20 cellular contexts compared by ENCODE assay signal in the genomic region with DNA sequence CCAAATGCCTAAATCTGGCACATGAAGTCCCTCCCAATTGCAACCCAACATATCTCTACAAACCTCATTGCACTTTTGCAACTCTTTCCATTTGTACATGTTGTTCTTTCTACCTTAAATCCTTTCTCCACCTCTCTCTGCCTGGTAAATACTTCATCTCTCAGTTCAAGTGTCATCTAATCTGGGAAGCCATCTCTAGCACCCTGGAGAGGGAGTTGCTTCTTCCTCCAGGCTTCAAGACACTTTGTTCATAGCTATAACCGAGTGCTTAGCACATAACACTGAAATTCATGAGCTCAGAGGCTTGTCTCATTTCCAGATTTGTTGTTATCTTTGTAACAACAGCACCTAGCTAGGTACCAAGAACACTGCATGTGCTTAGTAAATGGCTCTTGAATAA.
DNase-seq lines count a peak whose midpoint lies in the region; ATAC-seq and TF ChIP-seq lines count a peak whose summit lies in the region.
"Had no signal": no experiment of that assay in that cellular context is flagged by ENCODE, and none has a peak within 500 bp of the region (broad histone marks: within the 10 kb centered on the region; RNA-seq: fewer than 3 reads in every experiment).

No MANE protein-coding gene starts in this region.

- POLR2A ChIA-PET in HEK293 (lab: Yijun Ruan, JAX), result no interaction called here

- DNase-seq in lower lobe of right lung, result no peak
- no peak for DNase-seq in gastrocnemius medialis
- DNase-seq in activated T-cell treated with anti-CD3 and anti-CD28 coated beads, Interleukin-2, amount 50 U/mL, for 4 hours, result no peak
- DNase-seq: GOT3, HCEC 1CT, IMR-90, NCI-H1105 treated with DMSO at 0.1 percent for 48 hours, NCI-H1694, NCI-H2107, NCI-H2227 treated with DMSO at 0.1 percent for 48 hours, NCI-H524, NCI-H82, Peyer's patch had no signal

- ATAC-seq in lower lobe of right lung (peak; percentile 93 to 96), gastrocnemius medialis (peak; percentile 80 to 90), GM21515 (IDR thresholded peaks at IDR 0.05; ENCODE audit: unreplicated experiment) (no peak), HG03139 (IDR thresholded peaks at IDR 0.05; ENCODE audit: unreplicated experiment) (no peak)
- ATAC-seq in activated T-cell treated with anti-CD3 and anti-CD28 coated beads, Interleukin-2, amount 50 U/mL, for 4 hours, result no peak

- intact Hi-C loops in lower lobe of right lung (cut with DNase I) (no loop called here), gastrocnemius medialis (cut with DNase I; ENCODE audit: low total_unique reads) (no loop called here)

- H3K27me3 Mint-ChIP-seq in activated T-cell treated with anti-CD3 and anti-CD28 coated beads, Interleukin-2, amount 50 U/mL, for 4 hours (ENCODE audit: low read depth), result no peaks in the 10 kb centered on the region

- H3K27me3 ChIP-seq in lower lobe of right lung (ENCODE audit: low read depth) (no peaks in the 10 kb centered on the region), gastrocnemius medialis (no peaks in the 10 kb centered on the region)
- H3K27me3 ChIP-seq: Peyer's patch, SJSA1 had no signal

- no peak overlapping the region for H3K4me3 Mint-ChIP-seq in activated T-cell treated with anti-CD3 and anti-CD28 coated beads, Interleukin-2, amount 50 U/mL, for 4 hours
- H3K4me3 Mint-ChIP-seq: CD14-positive monocyte had no signal

- H3K9me3 ChIP-seq in HEK293 (ENCODE audit: control insufficient read depth, insufficient read depth, low read depth, low read length), result no peaks in the 10 kb centered on the region
- H3K9me3 ChIP-seq in lower lobe of right lung, result no peaks in the 10 kb centered on the region
- no peaks in the 10 kb centered on the region for H3K9me3 ChIP-seq in gastrocnemius medialis
- H3K9me3 ChIP-seq: Peyer's patch, SJSA1 had no signal

- H3K36me3 ChIP-seq in HEK293 (ENCODE audit: control insufficient read depth in 2 of 2, insufficient read depth in 1 of 2, low read length in 2 of 2) (no peaks in the 10 kb centered on the region), lower lobe of right lung (no peaks in the 10 kb centered on the region), gastrocnemius medialis (no peaks in the 10 kb centered on the region)
- H3K36me3 ChIP-seq: Peyer's patch, SJSA1 had no signal

- CTCF ChIA-PET in HEK293 (lab: Yijun Ruan, JAX), result no interaction called here

- H3K9me3 Mint-ChIP-seq in activated T-cell treated with anti-CD3 and anti-CD28 coated beads, Interleukin-2, amount 50 U/mL, for 4 hours, result no peaks in the 10 kb centered on the region

- H3K4me1 ChIP-seq in HEK293 (ENCODE audit: control insufficient read depth, insufficient read depth, low read length), result no peaks in the 10 kb centered on the region
- peaks cover 43% of the 10 kb centered on the region for H3K4me1 ChIP-seq in lower lobe of right lung
- H3K4me1 ChIP-seq in gastrocnemius medialis, result peaks cover 42 to 46% of the 10 kb centered on the region in 2 donors
- H3K4me1 ChIP-seq: SJSA1 had no signal

- H3K4me3 ChIP-seq in HEK293 (ENCODE audit: low read depth, low read length) (no peak overlapping the region), lower lobe of right lung (no peak overlapping the region), gastrocnemius medialis (no peak overlapping the region)
- H3K4me3 ChIP-seq: Peyer's patch, SJSA1 had no signal

- no peaks in the 10 kb centered on the region for H3K4me1 Mint-ChIP-seq in activated T-cell treated with anti-CD3 and anti-CD28 coated beads, Interleukin-2, amount 50 U/mL, for 4 hours (ENCODE audit: low read depth)

- no peaks in the 10 kb centered on the region for H3K36me3 Mint-ChIP-seq in activated T-cell treated with anti-CD3 and anti-CD28 coated beads, Interleukin-2, amount 50 U/mL, for 4 hours (ENCODE audit: insufficient read depth)

- no peak for TF ChIP-seq POLR2A in gastrocnemius medialis (IDR thresholded peaks at IDR 0.05)

- H3K27ac ChIP-seq in HEK293 (ENCODE audit: extremely low read depth, low read depth, low read length) (no peak overlapping the region), lower lobe of right lung (no peak overlapping the region), gastrocnemius medialis (peak overlapping the region; percentile 14 to 56 (median 43))
- H3K27ac ChIP-seq: KMS-11, Peyer's patch, SJSA1 had no signal

- TF ChIP-seq CTCF in HEK293 (tag by site-specific recombination; IDR thresholded peaks at IDR 0.05) (no peak), lower lobe of right lung (IDR thresholded peaks at IDR 0.05) (no peak), gastrocnemius medialis (IDR thresholded peaks at IDR 0.05 in 4 of 5, conservative IDR thresholded peaks at IDR 0.05 in 1 of 5) (no peak)

- in situ Hi-C loops in gastrocnemius medialis (cut with MboI; ENCODE audit: low sequenced_read_pairs in 4 of 4), result loop anchor here in 1 of 4 donors (10.0 kb wide), 1 partner anchor 212 kb away; no protein-coding TSS in a partner anchor

TF ChIP-seq in HEK293, 187 proteins besides CTCF, POLR2A, EP300 and RAD21:
- TF ChIP-seq EGR2 (tag by site-specific recombination; IDR thresholded peaks at IDR 0.05; ENCODE audit: low read depth), result no peak
- TF ChIP-seq, protein P1, sequence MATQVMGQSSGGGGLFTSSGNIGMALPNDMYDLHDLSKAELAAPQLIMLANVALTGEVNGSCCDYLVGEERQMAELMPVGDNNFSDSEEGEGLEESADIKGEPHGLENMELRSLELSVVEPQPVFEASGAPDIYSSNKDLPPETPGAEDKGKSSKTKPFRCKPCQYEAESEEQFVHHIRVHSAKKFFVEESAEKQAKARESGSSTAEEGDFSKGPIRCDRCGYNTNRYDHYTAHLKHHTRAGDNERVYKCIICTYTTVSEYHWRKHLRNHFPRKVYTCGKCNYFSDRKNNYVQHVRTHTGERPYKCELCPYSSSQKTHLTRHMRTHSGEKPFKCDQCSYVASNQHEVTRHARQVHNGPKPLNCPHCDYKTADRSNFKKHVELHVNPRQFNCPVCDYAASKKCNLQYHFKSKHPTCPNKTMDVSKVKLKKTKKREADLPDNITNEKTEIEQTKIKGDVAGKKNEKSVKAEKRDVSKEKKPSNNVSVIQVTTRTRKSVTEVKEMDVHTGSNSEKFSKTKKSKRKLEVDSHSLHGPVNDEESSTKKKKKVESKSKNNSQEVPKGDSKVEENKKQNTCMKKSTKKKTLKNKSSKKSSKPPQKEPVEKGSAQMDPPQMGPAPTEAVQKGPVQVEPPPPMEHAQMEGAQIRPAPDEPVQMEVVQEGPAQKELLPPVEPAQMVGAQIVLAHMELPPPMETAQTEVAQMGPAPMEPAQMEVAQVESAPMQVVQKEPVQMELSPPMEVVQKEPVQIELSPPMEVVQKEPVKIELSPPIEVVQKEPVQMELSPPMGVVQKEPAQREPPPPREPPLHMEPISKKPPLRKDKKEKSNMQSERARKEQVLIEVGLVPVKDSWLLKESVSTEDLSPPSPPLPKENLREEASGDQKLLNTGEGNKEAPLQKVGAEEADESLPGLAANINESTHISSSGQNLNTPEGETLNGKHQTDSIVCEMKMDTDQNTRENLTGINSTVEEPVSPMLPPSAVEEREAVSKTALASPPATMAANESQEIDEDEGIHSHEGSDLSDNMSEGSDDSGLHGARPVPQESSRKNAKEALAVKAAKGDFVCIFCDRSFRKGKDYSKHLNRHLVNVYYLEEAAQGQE (tag by site-specific recombination; IDR thresholded peaks at IDR 0.05), result peak; percentile 51; the same call in 1 of the 2 replicates
TF ChIP-seq in HEK293: peak in this region for 1.

TF ChIP-seq in PFSK-1, 5 proteins besides CTCF, POLR2A, EP300 and RAD21:
- no peak for TF ChIP-seq SIN3A (IDR thresholded peaks at IDR 0.05; ENCODE audit: borderline replicate concordance, insufficient read depth, low read length)
- TF ChIP-seq, protein P1 (IDR thresholded peaks at IDR 0.05; ENCODE audit: insufficient read depth in 1 of 2, low read depth in 2 of 2, low read length in 2 of 2), result peak; percentile 51 to 87; a peak in 3 of 4 replicates

Comparison
In these comparisons a context has a peak if more than half of its experiments do, and no peak if none do; other contexts are left out.
1. H3K27ac ChIP-seq: peak in gastrocnemius medialis (4 of 4); none in HEK293 (single experiment) and lower lobe of right lung (single experiment).
2. ATAC-seq: peak in lower lobe of right lung (2 of 2) and gastrocnemius medialis (2 of 2); none in GM21515 (single experiment), activated T-cell treated with anti-CD3 and anti-CD28 coated beads, Interleukin-2, amount 50 U/mL, for 4 hours (0 of 2) and HG03139 (single experiment).